Comparison of ENCODE assay signal across 9 cellular contexts in genomic region chr20:54174452-54175175, GRCh38. TPM values are rescaled to one million over a fixed set of nuclear protein-coding genes. Genes with fewer than 3 reads are reported as not detected.
DNase-seq lines count a peak whose midpoint lies in the region; ATAC-seq and TF ChIP-seq lines count a peak whose summit lies in the region.
"Had no signal": no experiment of that assay in that cellular context is flagged by ENCODE, and none has a peak within 500 bp of the region (broad histone marks: within the 10 kb centered on the region; RNA-seq: fewer than 3 reads in every experiment).

No MANE protein-coding gene starts in this region.

- peaks cover 84% of the 10 kb centered on the region for H3K27me3 Mint-ChIP-seq in activated naive CD4-positive, alpha-beta T cell treated with anti-CD3 and anti-CD28 coated beads, Interleukin-2, amount 10 ng/mL, durations not matched to agents 7 days and 5 days
- peaks cover 56% of the 10 kb centered on the region for H3K27me3 Mint-ChIP-seq in activated CD8-positive, alpha-beta T cell treated with anti-CD3 and anti-CD28 coated beads, Interleukin-2, amount 10 ng/mL, durations not matched to agents 7 days and 5 days (ENCODE audit: low read depth)
- peaks cover 15% of the 10 kb centered on the region for H3K27me3 Mint-ChIP-seq in glutamatergic neuron (ENCODE audit: unreplicated experiment)

- CTCF ChIA-PET in activated naive CD4-positive, alpha-beta T cell treated with anti-CD3 and anti-CD28 coated beads, Interleukin-2, amount 10 ng/mL, durations not matched to agents 7 days and 5 days (lab: Charles Lee), result interaction anchor here (0.6 kb wide), 1 partner anchor 507 kb away, joined by 3 read pairs; no protein-coding TSS in a partner anchor
- CTCF ChIA-PET in activated CD8-positive, alpha-beta T cell treated with anti-CD3 and anti-CD28 coated beads, Interleukin-2, amount 10 ng/mL, durations not matched to agents 7 days and 5 days (lab: Charles Lee), result interaction anchor here (0.9 to 1.0 kb wide), 2 partner anchors 17 to 25 kb away, joined by 3 read pairs; no protein-coding TSS in a partner anchor

- no peaks in the 10 kb centered on the region for H4K20me1 ChIP-seq in Karpas-422 (ENCODE audit: insufficient read depth, low read depth, low read length)

- H3K4me1 ChIP-seq in stomach (peaks cover 22 to 27% (median 25%) of the 10 kb centered on the region in 4 donors), Karpas-422 (ENCODE audit: low read length) (no peaks in the 10 kb centered on the region)

- H3K36me3 ChIP-seq in stomach (no peaks in the 10 kb centered on the region), Karpas-422 (ENCODE audit: insufficient read depth, low read length) (no peaks in the 10 kb centered on the region)

- no peak for TF ChIP-seq EP300 in stomach (IDR thresholded peaks at IDR 0.05)

- POLR2A ChIA-PET in activated CD8-positive, alpha-beta T cell treated with anti-CD3 and anti-CD28 coated beads, Interleukin-2, amount 10 ng/mL, durations not matched to agents 7 days and 5 days (lab: Charles Lee), result no interaction called here

- no peak overlapping the region for H3K9ac ChIP-seq in Karpas-422 (ENCODE audit: low read length)

- no peak overlapping the region for H2AFZ ChIP-seq in Karpas-422 (ENCODE audit: low read length)

- H3K27me3 ChIP-seq in stomach (peaks cover 21 to 85% (median 47%) of the 10 kb centered on the region in 3 donors), Karpas-422 (ENCODE audit: low read length) (no peaks in the 10 kb centered on the region)

- H3K27ac Mint-ChIP-seq in activated naive CD4-positive, alpha-beta T cell treated with anti-CD3 and anti-CD28 coated beads, Interleukin-2, amount 10 ng/mL, durations not matched to agents 7 days and 5 days, result peak overlapping the region; percentile 24
- no peak overlapping the region for H3K27ac Mint-ChIP-seq in activated CD8-positive, alpha-beta T cell treated with anti-CD3 and anti-CD28 coated beads, Interleukin-2, amount 10 ng/mL, durations not matched to agents 7 days and 5 days
- H3K27ac Mint-ChIP-seq in glutamatergic neuron (ENCODE audit: unreplicated experiment), result no peak overlapping the region

- H3K4me3 ChIP-seq in stomach (peak overlapping the region; percentile 8 to 38 (median 19)), Karpas-422 (ENCODE audit: low read length) (no peak overlapping the region)

- H3K79me2 ChIP-seq in Karpas-422 (ENCODE audit: low read length), result no peaks in the 10 kb centered on the region

- H3K4me2 ChIP-seq in Karpas-422 (ENCODE audit: low read depth, low read length, poor library complexity, severe bottlenecking), result no peak overlapping the region

- ATAC-seq in activated CD8-positive, alpha-beta T cell treated with anti-CD3 and anti-CD28 coated beads, Interleukin-2, amount 10 ng/mL, durations not matched to agents 7 days and 5 days, result no peak

- no peak for TF ChIP-seq CTCF in glutamatergic neuron (IDR thresholded peaks at IDR 0.05; ENCODE audit: partially characterized antibody, unreplicated experiment)
- TF ChIP-seq CTCF in stomach (IDR thresholded peaks at IDR 0.05), result no peak

- H3K27ac ChIP-seq in stomach (no peak overlapping the region), Karpas-422 (ENCODE audit: low read length) (no peak overlapping the region)

- DNase-seq in activated naive CD4-positive, alpha-beta T cell treated with anti-CD3 and anti-CD28 coated beads, Interleukin-2, amount 10 ng/mL, durations not matched to agents 7 days and 5 days, result no peak
- no peak for DNase-seq in activated naive CD4-positive, alpha-beta T cell (lab: John Stamatoyannopoulos, UW)
- DNase-seq in activated CD8-positive, alpha-beta T cell treated with anti-CD3 and anti-CD28 coated beads, Interleukin-2, amount 10 ng/mL, durations not matched to agents 7 days and 5 days, result no peak
- no peak for DNase-seq in glutamatergic neuron
- no peak for DNase-seq in stomach
- DNase-seq in germinal center (ENCODE audit: low spot score), result no peak
- no peak for DNase-seq in Karpas-422
- no peak for DNase-seq in stimulated activated naive CD4-positive, alpha-beta T cell treated with Interleukin-2 at 50 U/mL for 16 hours (lab: John Stamatoyannopoulos, UW)
- DNase-seq: NCI-H69 had no signal

- 9 to 24% (median 11%) methylated on average over 17 to 18 of the region's 18 CpGs for WGBS in stomach, 5 donors

- H3K36me3 Mint-ChIP-seq in activated naive CD4-positive, alpha-beta T cell treated with anti-CD3 and anti-CD28 coated beads, Interleukin-2, amount 10 ng/mL, durations not matched to agents 7 days and 5 days, result no peaks in the 10 kb centered on the region
- no peaks in the 10 kb centered on the region for H3K36me3 Mint-ChIP-seq in activated CD8-positive, alpha-beta T cell treated with anti-CD3 and anti-CD28 coated beads, Interleukin-2, amount 10 ng/mL, durations not matched to agents 7 days and 5 days (ENCODE audit: low read depth)
- no peaks in the 10 kb centered on the region for H3K36me3 Mint-ChIP-seq in glutamatergic neuron (ENCODE audit: unreplicated experiment)

- H3K9me3 Mint-ChIP-seq in activated naive CD4-positive, alpha-beta T cell treated with anti-CD3 and anti-CD28 coated beads, Interleukin-2, amount 10 ng/mL, durations not matched to agents 7 days and 5 days, result no peaks in the 10 kb centered on the region
- no peaks in the 10 kb centered on the region for H3K9me3 Mint-ChIP-seq in activated CD8-positive, alpha-beta T cell treated with anti-CD3 and anti-CD28 coated beads, Interleukin-2, amount 10 ng/mL, durations not matched to agents 7 days and 5 days (ENCODE audit: insufficient read depth)
- peaks cover 4% of the 10 kb centered on the region for H3K9me3 Mint-ChIP-seq in glutamatergic neuron (ENCODE audit: unreplicated experiment)

- H3K4me1 Mint-ChIP-seq in activated naive CD4-positive, alpha-beta T cell treated with anti-CD3 and anti-CD28 coated beads, Interleukin-2, amount 10 ng/mL, durations not matched to agents 7 days and 5 days, result peaks cover 24% of the 10 kb centered on the region
- H3K4me1 Mint-ChIP-seq in activated CD8-positive, alpha-beta T cell treated with anti-CD3 and anti-CD28 coated beads, Interleukin-2, amount 10 ng/mL, durations not matched to agents 7 days and 5 days (ENCODE audit: low read depth), result peaks cover 17% of the 10 kb centered on the region
- H3K4me1 Mint-ChIP-seq in glutamatergic neuron (ENCODE audit: low read depth, unreplicated experiment), result peaks cover 8% of the 10 kb centered on the region

- intact Hi-C loops in stomach (cut with DNase I; ENCODE audit: low total_unique reads), result no loop called here

- H3K9me3 ChIP-seq in stomach, result no peaks in the 10 kb centered on the region
- H3K9me3 ChIP-seq in Karpas-422 (ENCODE audit: low read length), result no peaks in the 10 kb centered on the region

- no peaks in the 10 kb centered on the region for H3K9me2 ChIP-seq in Karpas-422 (replicated peaks; ENCODE audit: insufficient read depth, low read length)

- no peak for TF ChIP-seq POLR2A in stomach (IDR thresholded peaks at IDR 0.05)

- peak overlapping the region; percentile 26 for H3K4me3 Mint-ChIP-seq in activated naive CD4-positive, alpha-beta T cell treated with anti-CD3 and anti-CD28 coated beads, Interleukin-2, amount 10 ng/mL, durations not matched to agents 7 days and 5 days
- H3K4me3 Mint-ChIP-seq in activated CD8-positive, alpha-beta T cell treated with anti-CD3 and anti-CD28 coated beads, Interleukin-2, amount 10 ng/mL, durations not matched to agents 7 days and 5 days, result peak overlapping the region; percentile 38
- H3K4me3 Mint-ChIP-seq in glutamatergic neuron (ENCODE audit: unreplicated experiment), result peak overlapping the region; percentile 86

RNA-seq across cellular contexts. Expression of gene CYP24A1, which starts 0.8 kb away (rescaled TPM):
- total RNA-seq in activated CD8-positive, alpha-beta T cell treated with anti-CD3 and anti-CD28 coated beads, Interleukin-2, amount 10 ng/mL, durations not matched to agents 7 days and 5 days, result not detected
- total RNA-seq in glutamatergic neuron (ENCODE audit: unreplicated experiment) (not detected), stomach (not detected)
- polyA plus RNA-seq in stomach, result 1 to 10 TPM in 1 of 3 donors, not detected in 2; 1.2 TPM
- not detected in 2 replicates for total RNA-seq in Karpas-422 (2014; rRNA removed; shearing (Covaris generic); ENCODE audit: low replicate concordance)

RNA-seq across cellular contexts. Expression of gene PFDN4, which starts 33.3 kb away (rescaled TPM):
- total RNA-seq in activated CD8-positive, alpha-beta T cell treated with anti-CD3 and anti-CD28 coated beads, Interleukin-2, amount 10 ng/mL, durations not matched to agents 7 days and 5 days, result 10 to 100 TPM; 22.2 to 24.5 TPM
- total RNA-seq in glutamatergic neuron (ENCODE audit: unreplicated experiment), result 51.6 TPM
- 10 to 100 TPM; 49.8 to 69.4 (median 61.6) TPM for total RNA-seq in stomach
- 10 to 100 TPM; 61.8 to 70.6 (median 64.3) TPM for polyA plus RNA-seq in stomach
- 70.7 and 80.0 TPM in 2 replicates for total RNA-seq in Karpas-422 (2014; rRNA removed; shearing (Covaris generic); ENCODE audit: low replicate concordance)

Comparison
In these comparisons a context has a peak if more than half of its experiments do, and no peak if none do; other contexts are left out.
1. H3K4me3 Mint-ChIP-seq: peak in every context shown above with its lines; median percentile 86 in glutamatergic neuron; 38 in activated CD8-positive, alpha-beta T cell treated with anti-CD3 and anti-CD28 coated beads, Interleukin-2, amount 10 ng/mL, durations not matched to agents 7 days and 5 days; 26 in activated naive CD4-positive, alpha-beta T cell treated with anti-CD3 and anti-CD28 coated beads, Interleukin-2, amount 10 ng/mL, durations not matched to agents 7 days and 5 days.